Comparison of ENCODE assay signal across 22 cellular contexts in the genomic region with DNA sequence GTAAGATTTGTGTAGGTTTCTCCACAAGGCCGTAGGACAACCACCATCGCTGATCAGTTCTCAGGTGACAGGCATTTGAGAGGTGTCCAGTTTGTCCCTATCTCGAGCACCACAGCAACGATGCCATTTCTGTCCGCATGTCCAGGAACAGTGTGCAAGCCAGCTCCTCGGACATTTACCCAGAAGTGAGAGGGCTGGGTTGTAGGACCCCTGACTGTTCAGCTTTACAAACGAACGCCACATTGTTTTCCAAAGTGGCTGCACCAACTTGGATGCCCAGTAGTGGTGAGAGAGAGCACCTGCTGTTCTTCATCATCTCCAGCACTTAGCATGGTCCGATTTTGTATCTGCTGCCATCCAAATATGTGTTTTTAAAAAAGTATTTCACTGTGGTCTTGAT. TPM values are rescaled to one million over a fixed set of nuclear protein-coding genes. Genes with fewer than 3 reads are reported as not detected.
"Had no signal": no experiment of that assay in that cellular context is flagged by ENCODE, and none has a peak within 500 bp of the region (broad histone marks: within the 10 kb centered on the region; RNA-seq: fewer than 3 reads in every experiment).

No MANE protein-coding gene starts in this region.

- H3K4me1 ChIP-seq: ascending aorta, gastrocnemius medialis, left ventricle myocardium inferior, psoas muscle, right lobe of liver, stomach had no signal

- H3K4me3 Mint-ChIP-seq: activated B cell treated with CpG ODN at 0.5 μM for 24 hours; activated CD4-positive, alpha-beta T cell treated with anti-CD3 and anti-CD28 coated beads, Interleukin-2, amount 10 ng/mL, durations not matched to agents 7 days and 5 days; activated naive CD4-positive, alpha-beta T cell treated with anti-CD3 and anti-CD28 coated beads, Interleukin-2, amount 50 U/mL, for 24 hours; dendritic cell treated with granulocyte-macrophage colony-stimulating factor and Interleukin-4, amounts not matched to agents 40 ng/mL and 50 ng/mL, for 4 days; neural progenitor cell; stimulated activated effector memory CD8-positive, alpha-beta T cell treated with anti-CD3 and anti-CD28 coated beads, Interleukin-12 subunit alpha, Interleukin-12 subunit beta, amount 100 ng/mL, for 72 hours; T-cell had no signal

- DNase-seq: activated B cell treated with CpG ODN at 0.5 μM for 24 hours; activated CD4-positive, alpha-beta T cell treated with anti-CD3 and anti-CD28 coated beads, Interleukin-2, amount 10 ng/mL, durations not matched to agents 7 days and 5 days; cerebellar nuclear complex; effector CD8-positive, alpha-beta T cell; gastrocnemius medialis; kidney; left ventricle myocardium inferior; psoas muscle; stimulated activated CD4-positive, alpha-beta T cell treated with anti-CD3 and anti-CD28 coated beads, Interleukin-4, amount 100 ng/mL, for 24 hours; stomach; trophoblast cell had no signal

- H3K4me1 Mint-ChIP-seq: activated CD4-positive, alpha-beta T cell treated with anti-CD3 and anti-CD28 coated beads, Interleukin-2, amount 10 ng/mL, durations not matched to agents 7 days and 5 days; activated naive CD4-positive, alpha-beta T cell treated with anti-CD3 and anti-CD28 coated beads, Interleukin-2, amount 50 U/mL, for 24 hours; stimulated activated effector memory CD8-positive, alpha-beta T cell treated with anti-CD3 and anti-CD28 coated beads, Interleukin-12 subunit alpha, Interleukin-12 subunit beta, amount 100 ng/mL, for 72 hours; T-cell had no signal

- H3K9ac ChIP-seq: neural progenitor cell had no signal

- H3K27ac ChIP-seq: ascending aorta, gastrocnemius medialis, left ventricle myocardium inferior, neural progenitor cell, psoas muscle, right lobe of liver, stomach had no signal

- H3K27ac Mint-ChIP-seq: activated B cell treated with CpG ODN at 0.5 μM for 24 hours; activated CD4-positive, alpha-beta T cell treated with anti-CD3 and anti-CD28 coated beads, Interleukin-2, amount 10 ng/mL, durations not matched to agents 7 days and 5 days; activated naive CD4-positive, alpha-beta T cell treated with anti-CD3 and anti-CD28 coated beads, Interleukin-2, amount 50 U/mL, for 24 hours; activated T-helper 2 cell treated with anti-CD3 and anti-CD28 coated beads, Interferon-gamma antibody, Interleukin-2, Interleukin-4, amounts not matched to agents 10 μg/mL and 5 μg/mL and 100 μg/mL, durations not matched to agents 14 hours and 24 hours and 36 hours; dendritic cell treated with granulocyte-macrophage colony-stimulating factor and Interleukin-4, amounts not matched to agents 40 ng/mL and 50 ng/mL, for 4 days; neural progenitor cell; stimulated activated effector memory CD8-positive, alpha-beta T cell treated with anti-CD3 and anti-CD28 coated beads, Interleukin-12 subunit alpha, Interleukin-12 subunit beta, amount 100 ng/mL, for 72 hours; T-cell had no signal

- H3K36me3 ChIP-seq: ascending aorta, gastrocnemius medialis, left ventricle myocardium inferior, neural progenitor cell, right lobe of liver, stomach had no signal

- H3K9me3 Mint-ChIP-seq: activated B cell treated with CpG ODN at 0.5 μM for 24 hours; activated CD4-positive, alpha-beta T cell treated with anti-CD3 and anti-CD28 coated beads, Interleukin-2, amount 10 ng/mL, durations not matched to agents 7 days and 5 days; activated naive CD4-positive, alpha-beta T cell treated with anti-CD3 and anti-CD28 coated beads, Interleukin-2, amount 50 U/mL, for 24 hours; activated T-helper 2 cell treated with anti-CD3 and anti-CD28 coated beads, Interferon-gamma antibody, Interleukin-2, Interleukin-4, amounts not matched to agents 10 μg/mL and 5 μg/mL and 100 μg/mL, durations not matched to agents 14 hours and 24 hours and 36 hours; dendritic cell treated with granulocyte-macrophage colony-stimulating factor and Interleukin-4, amounts not matched to agents 40 ng/mL and 50 ng/mL, for 4 days; stimulated activated effector memory CD8-positive, alpha-beta T cell treated with anti-CD3 and anti-CD28 coated beads, Interleukin-12 subunit alpha, Interleukin-12 subunit beta, amount 100 ng/mL, for 72 hours; T-cell had no signal

- H3K4me2 ChIP-seq: neural progenitor cell, smooth muscle cell had no signal

- H2AFZ ChIP-seq: neural progenitor cell had no signal

- H3K27me3 ChIP-seq: ascending aorta, gastrocnemius medialis, neural progenitor cell, right lobe of liver had no signal

- H3K4me3 ChIP-seq: ascending aorta, gastrocnemius medialis, left ventricle myocardium inferior, neural progenitor cell, psoas muscle, right lobe of liver, smooth muscle cell, stomach had no signal

- H3K36me3 Mint-ChIP-seq: activated naive CD4-positive, alpha-beta T cell treated with anti-CD3 and anti-CD28 coated beads, Interleukin-2, amount 50 U/mL, for 24 hours; stimulated activated effector memory CD8-positive, alpha-beta T cell treated with anti-CD3 and anti-CD28 coated beads, Interleukin-12 subunit alpha, Interleukin-12 subunit beta, amount 100 ng/mL, for 72 hours; T-cell had no signal

- H3K9me3 ChIP-seq: ascending aorta, gastrocnemius medialis, left ventricle myocardium inferior, psoas muscle, right lobe of liver, stomach had no signal

- ATAC-seq: esophagus mucosa; gastrocnemius medialis; psoas muscle; right lobe of liver; SK-N-SH treated with all-trans-retinoic acid at 6 μM for 48 hours; stimulated activated effector memory CD8-positive, alpha-beta T cell treated with anti-CD3 and anti-CD28 coated beads, Interleukin-12 subunit alpha, Interleukin-12 subunit beta, amount 100 ng/mL, for 72 hours; T-cell had no signal

RNA-seq across cellular contexts. Expression of a gene that starts 38.6 kb away (rescaled TPM):
- total RNA-seq: activated B cell treated with CpG ODN at 0.5 μM for 24 hours; activated T-helper 2 cell treated with anti-CD3 and anti-CD28 coated beads, Interferon-gamma antibody, Interleukin-2, Interleukin-4, amounts not matched to agents 10 μg/mL and 5 μg/mL and 100 μg/mL, durations not matched to agents 14 hours and 24 hours and 36 hours; ascending aorta; esophagus mucosa had no signal
